Comparison of ENCODE assay signal across 1 cellular context in genomic region chr3:112653209-112653871, GRCh38.
TF ChIP-seq lines count a peak whose summit lies in the region.

No MANE protein-coding gene starts in this region.

TF ChIP-seq in SK-N-SH, 30 proteins besides CTCF, POLR2A, EP300 and RAD21 (continued from another document):
- 0 out of 2 replicates have a peak, but pooled peaks have one; percentile 48 for TF ChIP-seq REST (IDR thresholded peaks at IDR 0.05; ENCODE audit: low read depth, low read length)
- peak; percentile 94; the same call in 1 of the 2 replicates for TF ChIP-seq TEAD4 (IDR thresholded peaks at IDR 0.05; ENCODE audit: borderline replicate concordance, insufficient read depth)
- no peak for TF ChIP-seq IRF3 (IDR thresholded peaks at IDR 0.05; ENCODE audit: low read depth, low read length)
- no peak for TF ChIP-seq FOXJ3 (CRISPR knock-in tag; IDR thresholded peaks at IDR 0.05)
- peak; percentile 33; the same call in 1 of the 2 replicates for TF ChIP-seq TAF1 (IDR thresholded peaks at IDR 0.05; ENCODE audit: borderline replicate concordance, low read depth, low read length)
- TF ChIP-seq ELF1 (IDR thresholded peaks at IDR 0.05), result no peak; the same call in 1 of the 2 replicates
- peak; percentile 98 for TF ChIP-seq JUND (IDR thresholded peaks at IDR 0.05)
- no peak for TF ChIP-seq SMC3 (IDR thresholded peaks at IDR 0.05; ENCODE audit: low read depth, low read length)
- TF ChIP-seq MXI1 (IDR thresholded peaks at IDR 0.05; ENCODE audit: low read depth, low read length), result no peak
- TF ChIP-seq SIN3A (IDR thresholded peaks at IDR 0.05; ENCODE audit: borderline replicate concordance, low read depth, low read length), result 0 out of 2 replicates have a peak, but pooled peaks have one; percentile 44
- peak; percentile 55; the same call in 1 of the 2 replicates for TF ChIP-seq FOXM1 (IDR thresholded peaks at IDR 0.05; ENCODE audit: low read depth)
TF ChIP-seq in SK-N-SH: peak in this region for 13.
